ENCODE assay signal across 8 cellular contexts in genomic region chr19:16470911-16471811, GRCh38. TPM values are rescaled to one million over a fixed set of nuclear protein-coding genes. Genes with fewer than 3 reads are reported as not detected.
DNase-seq lines count a peak whose midpoint lies in the region; ATAC-seq and TF ChIP-seq lines count a peak whose summit lies in the region.

No MANE protein-coding gene starts in this region.

- peak overlapping the region; percentile 75 for H4K8ac ChIP-seq in mesenchymal stem cell (ENCODE audit: low read length)

- H2AK5ac ChIP-seq in mesenchymal stem cell (ENCODE audit: low read length, severe bottlenecking), result no peak overlapping the region

- H3K23ac ChIP-seq in mesenchymal stem cell (ENCODE audit: low read length in 2 of 2), result peak overlapping the region; percentile 84 to 99

- no peak overlapping the region for H2BK5ac ChIP-seq in mesenchymal stem cell (ENCODE audit: low read depth, low read length, poor library complexity, severe bottlenecking)

- H2BK120ac ChIP-seq in mesenchymal stem cell (ENCODE audit: low read depth, low read length), result peak overlapping the region; percentile 91

- H3K36me3 ChIP-seq in SJCRH30, result no peaks in the 10 kb centered on the region
- H3K36me3 ChIP-seq in mesenchymal stem cell (ENCODE audit: control insufficient read depth in 1 of 2, insufficient read depth in 2 of 2, low read depth in 1 of 2, low read length in 2 of 2), result peaks cover 0 to 8% of the 10 kb centered on the region in 2 experiments
- no peaks in the 10 kb centered on the region for H3K36me3 ChIP-seq in suprapubic skin

- peak overlapping the region; percentile 89 for H3K9ac ChIP-seq in mesenchymal stem cell (ENCODE audit: low read length)

- H2AFZ ChIP-seq in mesenchymal stem cell (ENCODE audit: low read depth, low read length), result peak overlapping the region; percentile 78

- H3K79me1 ChIP-seq in mesenchymal stem cell (replicated peaks; ENCODE audit: low read length, poor library complexity, severe bottlenecking), result peaks cover 6% of the 10 kb centered on the region

- no peak for TF ChIP-seq EP300 in suprapubic skin (IDR thresholded peaks at IDR 0.05)

- peak overlapping the region; percentile 83 for H4K91ac ChIP-seq in mesenchymal stem cell (ENCODE audit: low read length)

- H3K4ac ChIP-seq in mesenchymal stem cell (ENCODE audit: low read depth in 1 of 2, low read length in 2 of 2), result peak overlapping the region; percentile 51 to 89

- ATAC-seq in HG02943 (IDR thresholded peaks at IDR 0.05; ENCODE audit: low read depth, unreplicated experiment), result peak; percentile 33

- H3K27ac ChIP-seq in SJCRH30 (no peak overlapping the region), coronary artery (peak overlapping the region; percentile 64 to 93), mesenchymal stem cell (ENCODE audit: low read length, poor library complexity, severe bottlenecking) (peak overlapping the region; percentile 51), suprapubic skin (peak overlapping the region; percentile 92)

- H3K14ac ChIP-seq in mesenchymal stem cell (ENCODE audit: low read length in 2 of 2), result peak overlapping the region in 1 of 2 experiments; percentile 93

- TF ChIP-seq CTCF in coronary artery (IDR thresholded peaks at IDR 0.05) (no peak), suprapubic skin (IDR thresholded peaks at IDR 0.05) (no peak)

- in situ Hi-C loops in KBM-7 (cut with MboI; ENCODE audit: low pct_unique_long_range_greater_than_20kb, low sequenced_read_pairs), result no loop called here

- 4% methylated on average over 24 of the region's 67 CpGs for WGBS in mesenchymal stem cell
- under 1% methylated on average over 27 of the region's 67 CpGs for WGBS in suprapubic skin

- H3K4me2 ChIP-seq in mesenchymal stem cell (ENCODE audit: low read length, poor library complexity, severe bottlenecking), result peak overlapping the region; percentile 96

- TF ChIP-seq POLR2A in suprapubic skin (IDR thresholded peaks at IDR 0.05), result no peak

- peak overlapping the region; percentile 92 to 96 for H3K18ac ChIP-seq in mesenchymal stem cell (ENCODE audit: low read depth in 1 of 2, low read length in 2 of 2)

- peak; percentile 30 for DNase-seq in activated naive CD4-positive, alpha-beta T cell treated with Interleukin-2 at 50 U/mL for 16 hours
- no peak for DNase-seq in activated naive CD4-positive, alpha-beta T cell (lab: John Stamatoyannopoulos, UW)
- DNase-seq in SJCRH30 (peak; percentile 20 to 30), coronary artery (ENCODE audit: low spot score) (no peak), mesenchymal stem cell (peak; percentile 49), suprapubic skin (ENCODE audit: low spot score in 2 of 2) (peak in 1 of 2 donors; percentile 71), KBM-7 (no peak)

- H3K9me3 ChIP-seq in SJCRH30 (replicated peaks), result peaks cover 5% of the 10 kb centered on the region; the same call in 1 of the 2 replicates
- no peaks in the 10 kb centered on the region for H3K9me3 ChIP-seq in mesenchymal stem cell (ENCODE audit: control insufficient read depth, low read length)
- no peaks in the 10 kb centered on the region for H3K9me3 ChIP-seq in suprapubic skin

- H3K4me1 ChIP-seq in SJCRH30 (peaks cover 6% of the 10 kb centered on the region; the same call in 1 of the 2 replicates), mesenchymal stem cell (ENCODE audit: control insufficient read depth, insufficient read depth, low read depth, low read length) (peaks cover 24% of the 10 kb centered on the region), suprapubic skin (peaks cover 33% of the 10 kb centered on the region)

- H2BK12ac ChIP-seq in mesenchymal stem cell (ENCODE audit: low read length in 2 of 2), result peak overlapping the region in 1 of 2 experiments; percentile 67

- H2BK15ac ChIP-seq in mesenchymal stem cell (ENCODE audit: low read depth, poor library complexity, severe bottlenecking), result peak overlapping the region; percentile 48

- H3K4me3 ChIP-seq in SJCRH30 (peak overlapping the region; percentile 87), coronary artery (peak overlapping the region; percentile 100), mesenchymal stem cell (ENCODE audit: insufficient read depth in 1 of 2, low read depth in 1 of 2, low read length in 2 of 2) (peak overlapping the region; percentile 93 to 98), suprapubic skin (peak overlapping the region; percentile 99)

- H3K27me3 ChIP-seq in SJCRH30, result no peaks in the 10 kb centered on the region
- H3K27me3 ChIP-seq in mesenchymal stem cell (ENCODE audit: control insufficient read depth in 1 of 2, insufficient read depth in 1 of 2, low read length in 2 of 2), result no peaks in the 10 kb centered on the region
- H3K27me3 ChIP-seq in suprapubic skin, result no peaks in the 10 kb centered on the region

RNA-seq across cellular contexts. Expression of gene EPS15L1, which starts 0.6 kb away (rescaled TPM):
- total RNA-seq in SJCRH30 (2014; rRNA removed; shearing (Covaris generic)), result 15.6 and 20.1 TPM in 2 replicates
- polyA plus RNA-seq in mesenchymal stem cell (2013, experiment 1 of 2), result 23.1 TPM
- polyA plus RNA-seq in mesenchymal stem cell (2013, experiment 2 of 2), result 24.0 TPM
- 10 to 100 TPM; 27.3 to 59.2 (median 33.4) TPM for total RNA-seq in suprapubic skin

RNA-seq across cellular contexts. Expression of gene CALR3, which starts 24.8 kb away (rescaled TPM):
- not detected in 2 replicates for total RNA-seq in SJCRH30 (2014; rRNA removed; shearing (Covaris generic))
- 0.08 TPM for polyA plus RNA-seq in mesenchymal stem cell (2013, experiment 1 of 2)
- polyA plus RNA-seq in mesenchymal stem cell (2013, experiment 2 of 2), result 0.04 TPM
- not detected for total RNA-seq in suprapubic skin

RNA-seq across cellular contexts. Expression of gene C19orf44, which starts 25.0 kb away (rescaled TPM):
- 4.7 and 5.3 TPM in 2 replicates for total RNA-seq in SJCRH30 (2014; rRNA removed; shearing (Covaris generic))
- polyA plus RNA-seq in mesenchymal stem cell (2013, experiment 1 of 2), result 3.3 TPM
- 3.0 TPM for polyA plus RNA-seq in mesenchymal stem cell (2013, experiment 2 of 2)
- 1 to 10 TPM; 2.7 to 7.4 (median 6.5) TPM for total RNA-seq in suprapubic skin

Comparison
In these comparisons a context has a peak if more than half of its experiments do, and no peak if none do; other contexts are left out.
1. DNase-seq: peak in activated naive CD4-positive, alpha-beta T cell treated with Interleukin-2 at 50 U/mL for 16 hours (single experiment), SJCRH30 (2 of 2) and mesenchymal stem cell (single experiment); none in activated naive CD4-positive, alpha-beta T cell (0 of 4), coronary artery (single experiment) and KBM-7 (single experiment).
2. Peak in every context shown above with its lines, with median percentiles within 50 percentile points of each other: H3K4me3 ChIP-seq.